Comparison of ENCODE assay signal across 18 cellular contexts in genomic region chr6:15739353-15739752, GRCh38.
DNase-seq lines count a peak whose midpoint lies in the region; ATAC-seq, FAIRE-seq and TF ChIP-seq lines count a peak whose summit lies in the region.
"Had no signal": no experiment of that assay in that cellular context is flagged by ENCODE, and none has a peak within 500 bp of the region (broad histone marks: within the 10 kb centered on the region; RNA-seq: fewer than 3 reads in every experiment).

No MANE protein-coding gene starts in this region.

- peaks cover 19% of the 10 kb centered on the region; the same call in 2 of the 3 replicates for H3K4me1 Mint-ChIP-seq in GM23338
- peaks cover 27% of the 10 kb centered on the region for H3K4me1 Mint-ChIP-seq in type B pancreatic cell (ENCODE audit: unreplicated experiment)
- H3K4me1 Mint-ChIP-seq: B cell had no signal

- H3K27me3 ChIP-seq in GM23338 (ENCODE audit: insufficient read depth) (no peaks in the 10 kb centered on the region), K562 (ENCODE audit: control insufficient read depth in 2 of 2, insufficient read depth in 2 of 2, low read length in 2 of 2) (no peaks in the 10 kb centered on the region), stomach (no peaks in the 10 kb centered on the region), gastroesophageal sphincter (no peaks in the 10 kb centered on the region)
- H3K27me3 ChIP-seq: BLaER1 treated with 17β-estradiol and CSF1 and Interleukin-3, amounts not matched to agents 10 nM and 100 nM had no signal

- H3K79me2 ChIP-seq in GM23338 (replicated peaks; ENCODE audit: insufficient read depth) (no peaks in the 10 kb centered on the region), K562 (ENCODE audit: control insufficient read depth, insufficient read depth, low read length) (no peaks in the 10 kb centered on the region)

- FAIRE-seq in K562 (lab: Jason Lieb, UNC): no peak
- FAIRE-seq: GM12891, GM19239 had no signal

- in situ Hi-C loops in K562 (cut with MboI): no loop called here

- H3K9ac ChIP-seq in K562 (ENCODE audit: insufficient read depth in 1 of 2, low read depth in 2 of 2, low read length in 2 of 2): no peak overlapping the region
- H3K9ac ChIP-seq: BLaER1 treated with 17β-estradiol and CSF1 and Interleukin-3, amounts not matched to agents 10 nM and 100 nM had no signal

- peaks cover 3% of the 10 kb centered on the region for H3K27me3 Mint-ChIP-seq in GM23338 (ENCODE audit: insufficient read depth, low read depth, poor library complexity)
- H3K27me3 Mint-ChIP-seq in type B pancreatic cell: no peaks in the 10 kb centered on the region

- no peaks in the 10 kb centered on the region for H3F3A ChIP-seq in GM23338 (replicated peaks; ENCODE audit: low read depth)

- ATAC-seq in GM23338: peak; percentile 61
- no peak for ATAC-seq in K562
- ATAC-seq in HG02610 (IDR thresholded peaks at IDR 0.05; ENCODE audit: unreplicated experiment): no peak
- ATAC-seq in gastroesophageal sphincter: no peak
- ATAC-seq: CD8-positive, alpha-beta T cell had no signal

- no peak for TF ChIP-seq POLR2A in K562 (conservative IDR thresholded peaks at IDR 0.05)
- no peak for TF ChIP-seq POLR2A in stomach (IDR thresholded peaks at IDR 0.05)
- TF ChIP-seq POLR2A in gastroesophageal sphincter (IDR thresholded peaks at IDR 0.05): no peak

- DNase-seq in GM23338 (ENCODE audit: low spot score) (no peak), K562 (ENCODE audit: extremely low read depth in 1 of 4, low spot score in 3 of 4) (no peak), type B pancreatic cell (ENCODE audit: extremely low spot score, unreplicated experiment) (no peak), stomach (no peak)
- DNase-seq: 8988T; Calu3; CD8-positive, alpha-beta T cell; DND-41; EL; GOT3; H9 had no signal

- H3K36me3 Mint-ChIP-seq in GM23338 (ENCODE audit: low read depth) (peaks cover 3% of the 10 kb centered on the region; the same call in 1 of the 3 replicates), type B pancreatic cell (peaks cover 3% of the 10 kb centered on the region)
- H3K36me3 Mint-ChIP-seq: CD8-positive, alpha-beta T cell had no signal

- BruUV-seq in K562 (replicated peaks; lab: Mats Ljungman, UMichigan): no TSS peak

- H3K9me2 ChIP-seq in GM23338 (ENCODE audit: insufficient read depth): peaks cover 10% of the 10 kb centered on the region; the same call in 1 of the 2 replicates

- CTCF ChIA-PET in K562 (lab: Yijun Ruan, JAX; ENCODE audit: low intra/inter-chr PET ratio): no interaction called here

- intact Hi-C loops in K562 (cut with micrococcal nuclease) (no loop called here), stomach (cut with DNase I; ENCODE audit: low total_unique reads) (no loop called here)

- H3K27ac ChIP-seq in GM23338 (ENCODE audit: low read depth): no peak overlapping the region
- no peak overlapping the region for H3K27ac ChIP-seq in K562 (ENCODE audit: extremely low read depth, low read depth, low read length)
- peak overlapping the region; percentile 10 for H3K27ac ChIP-seq in mesodermal cell (ENCODE audit: low read depth, low read length, severe bottlenecking)
- H3K27ac ChIP-seq in stomach: no peak overlapping the region
- no peak overlapping the region for H3K27ac ChIP-seq in gastroesophageal sphincter
- H3K27ac ChIP-seq: BLaER1 treated with 17β-estradiol and CSF1 and Interleukin-3, amounts not matched to agents 10 nM and 100 nM had no signal

- H3K9me1 ChIP-seq in K562 (ENCODE audit: control insufficient read depth, insufficient read depth, low read length): no peaks in the 10 kb centered on the region

- no peak overlapping the region for H3K4me3 ChIP-seq in GM23338
- no peak overlapping the region for H3K4me3 ChIP-seq in K562
- H3K4me3 ChIP-seq in mesodermal cell (ENCODE audit: extremely low read depth, insufficient read depth, low read length, poor library complexity, severe bottlenecking): no peak overlapping the region
- no peak overlapping the region for H3K4me3 ChIP-seq in stomach
- no peak overlapping the region for H3K4me3 ChIP-seq in gastroesophageal sphincter
- H3K4me3 ChIP-seq: BLaER1 treated with 17β-estradiol and CSF1 and Interleukin-3, amounts not matched to agents 10 nM and 100 nM had no signal

- H3K4me3 Mint-ChIP-seq in GM23338 (no peak overlapping the region), type B pancreatic cell (no peak overlapping the region)
- H3K4me3 Mint-ChIP-seq: B cell; CD8-positive, alpha-beta T cell; H9 had no signal

- TF ChIP-seq CTCF in GM23338 (conservative IDR thresholded peaks at IDR 0.05; ENCODE audit: low read depth in 2 of 2) (no peak), K562 (IDR thresholded peaks at IDR 0.05 in 2 of 3, conservative IDR thresholded peaks at IDR 0.05 in 1 of 3; ENCODE audit: insufficient read depth in 2 of 3, low read depth in 1 of 3, low read length in 3 of 3) (no peak), type B pancreatic cell (conservative IDR thresholded peaks at IDR 0.05) (no peak), stomach (IDR thresholded peaks at IDR 0.05) (no peak), gastroesophageal sphincter (IDR thresholded peaks at IDR 0.05) (no peak)

- H3K9me3 Mint-ChIP-seq in GM23338 (peaks cover 6% of the 10 kb centered on the region; the same call in 2 of the 3 replicates), type B pancreatic cell (peaks cover 6% of the 10 kb centered on the region)

- no peaks in the 10 kb centered on the region for H4K20me1 ChIP-seq in GM23338 (replicated peaks; ENCODE audit: insufficient read depth)
- no peaks in the 10 kb centered on the region for H4K20me1 ChIP-seq in K562 (replicated peaks; ENCODE audit: control insufficient read depth, insufficient read depth, low read length)
- H4K20me1 ChIP-seq: BLaER1 treated with 17β-estradiol and CSF1 and Interleukin-3, amounts not matched to agents 10 nM and 100 nM had no signal

- H3K36me3 ChIP-seq in GM23338 (ENCODE audit: insufficient read depth): no peaks in the 10 kb centered on the region
- no peaks in the 10 kb centered on the region for H3K36me3 ChIP-seq in K562 (ENCODE audit: control insufficient read depth, insufficient read depth, low read length)
- no peaks in the 10 kb centered on the region for H3K36me3 ChIP-seq in mesodermal cell (ENCODE audit: control insufficient read depth, insufficient read depth, low read length)
- H3K36me3 ChIP-seq in stomach: no peaks in the 10 kb centered on the region
- H3K36me3 ChIP-seq in gastroesophageal sphincter: no peaks in the 10 kb centered on the region
- H3K36me3 ChIP-seq: BLaER1 treated with 17β-estradiol and CSF1 and Interleukin-3, amounts not matched to agents 10 nM and 100 nM had no signal

- no peaks in the 10 kb centered on the region for H3K4me1 ChIP-seq in GM23338 (ENCODE audit: insufficient read depth)
- H3K4me1 ChIP-seq in K562 (replicated peaks in 1 of 2; ENCODE audit: control insufficient read depth in 2 of 2, insufficient read depth in 2 of 2, low read length in 2 of 2): peaks cover 9 to 29% of the 10 kb centered on the region in 2 experiments; a peak in 4 of 5 replicates
- peaks cover 6% of the 10 kb centered on the region for H3K4me1 ChIP-seq in mesodermal cell (ENCODE audit: control insufficient read depth, insufficient read depth, low read length, poor library complexity, severe bottlenecking)
- H3K4me1 ChIP-seq in stomach: peaks cover 0 to 19% (median 10%) of the 10 kb centered on the region in 4 donors
- H3K4me1 ChIP-seq in gastroesophageal sphincter: peaks cover 0 to 5% (median 0%) of the 10 kb centered on the region in 3 donors

- WGBS in K562 (ENCODE audit: insufficient coverage, low coverage, missing lambda C conversion rate): 26% methylated on average over 2 of the region's 2 CpGs
- WGBS in mesodermal cell (ENCODE audit: insufficient coverage in 2 of 2), 2 experiments: 80% methylated on average over 1 of the region's 2 CpGs; no CpG with 5 or more reads in 1 of the 2 experiments
- WGBS in stomach, 5 donors: 51 to 66% (median 58%) methylated on average over 2 of the region's 2 CpGs
- WGBS in gastroesophageal sphincter (ENCODE audit: low coverage in 1 of 2), 2 donors: 53 to 58% methylated on average over 2 of the region's 2 CpGs

- H2AFZ ChIP-seq in GM23338 (peak overlapping the region; percentile 80; the same call in 1 of the 2 replicates), K562 (ENCODE audit: low read depth, low read length) (peak overlapping the region; percentile 25)

- H3K27ac Mint-ChIP-seq in GM23338 (no peak overlapping the region), type B pancreatic cell (peak overlapping the region; percentile 3)
- H3K27ac Mint-ChIP-seq: B cell; CD8-positive, alpha-beta T cell had no signal

- TF ChIP-seq EP300 in K562 (IDR thresholded peaks at IDR 0.05; ENCODE audit: low read length): no peak
- no peak for TF ChIP-seq EP300 in stomach (IDR thresholded peaks at IDR 0.05)
- TF ChIP-seq EP300 in gastroesophageal sphincter (IDR thresholded peaks at IDR 0.05): no peak

- POLR2A ChIA-PET in K562 (lab: Yijun Ruan, JAX): no interaction called here

- H3K4me2 ChIP-seq in GM23338: no peak overlapping the region
- H3K4me2 ChIP-seq in K562 (ENCODE audit: insufficient read depth, low read length): no peak overlapping the region
- H3K4me2 ChIP-seq: BLaER1 treated with 17β-estradiol and CSF1 and Interleukin-3, amounts not matched to agents 10 nM and 100 nM had no signal

- no peak for TF ChIP-seq RAD21 in K562 (CRISPR knock-in tag; conservative IDR thresholded peaks at IDR 0.05 in 1 of 2, IDR thresholded peaks at IDR 0.05 in 1 of 2)

- H3K9me3 ChIP-seq in K562 (replicated peaks; ENCODE audit: control insufficient read depth, insufficient read depth, low read depth, low read length): no peaks in the 10 kb centered on the region
- no peaks in the 10 kb centered on the region for H3K9me3 ChIP-seq in mesodermal cell (ENCODE audit: control insufficient read depth, low read length)
- H3K9me3 ChIP-seq in stomach: no peaks in the 10 kb centered on the region
- no peaks in the 10 kb centered on the region for H3K9me3 ChIP-seq in gastroesophageal sphincter

TF ChIP-seq in K562, 482 proteins besides CTCF, POLR2A, EP300 and RAD21 (continues in another document):
- TF ChIP-seq, protein P1, sequence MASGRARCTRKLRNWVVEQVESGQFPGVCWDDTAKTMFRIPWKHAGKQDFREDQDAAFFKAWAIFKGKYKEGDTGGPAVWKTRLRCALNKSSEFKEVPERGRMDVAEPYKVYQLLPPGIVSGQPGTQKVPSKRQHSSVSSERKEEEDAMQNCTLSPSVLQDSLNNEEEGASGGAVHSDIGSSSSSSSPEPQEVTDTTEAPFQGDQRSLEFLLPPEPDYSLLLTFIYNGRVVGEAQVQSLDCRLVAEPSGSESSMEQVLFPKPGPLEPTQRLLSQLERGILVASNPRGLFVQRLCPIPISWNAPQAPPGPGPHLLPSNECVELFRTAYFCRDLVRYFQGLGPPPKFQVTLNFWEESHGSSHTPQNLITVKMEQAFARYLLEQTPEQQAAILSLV (tag; IDR thresholded peaks at IDR 0.05): no peak
